In the genomic region with DNA sequence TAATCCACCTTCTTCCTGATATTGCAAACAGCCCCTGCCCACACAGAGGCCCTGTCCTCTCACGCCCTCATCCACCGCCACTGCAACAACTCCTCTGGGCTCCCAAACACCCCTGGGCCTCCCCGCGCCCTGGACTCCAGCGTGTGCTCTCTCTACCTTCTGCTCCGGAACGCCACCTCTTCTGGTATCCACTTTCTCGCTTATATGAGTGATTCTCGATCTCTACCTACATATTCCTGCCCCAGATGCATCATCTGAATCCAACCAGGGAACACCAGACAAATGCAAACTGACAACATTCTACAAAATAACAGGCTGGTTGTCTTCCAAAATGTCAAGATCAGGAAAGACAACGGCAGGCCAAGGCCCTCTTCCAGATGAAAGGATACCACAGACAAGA, we compare ENCODE assay signal across 28 cellular contexts.
"Had no signal": no experiment of that assay in that cellular context is flagged by ENCODE, and none has a peak within 500 bp of the region (broad histone marks: within the 10 kb centered on the region; RNA-seq: fewer than 3 reads in every experiment).

No MANE protein-coding gene starts in this region.

- FAIRE-seq: islet of Langerhans, kidney, pancreas had no signal

- H3K9me3 ChIP-seq: left ventricle myocardium inferior, pancreas, prostate gland, stomach, testis, thyroid gland, transverse colon, upper lobe of left lung, vagina had no signal

- H3K4me3 Mint-ChIP-seq: immature natural killer cell; mesothelial cell of epicardium; naive B cell; nephron; neural progenitor cell; stimulated activated memory B cell treated with anti-CD40 and anti-IgM and Interleukin-4, amounts not matched to agents 10 μg/mL and 1 μg/mL and 100 μg/mL, for 72 hours had no signal

- H3K27ac Mint-ChIP-seq: mesothelial cell of epicardium; nephron; neural progenitor cell; stimulated activated memory B cell treated with anti-CD40 and anti-IgM and Interleukin-4, amounts not matched to agents 10 μg/mL and 1 μg/mL and 100 μg/mL, for 72 hours had no signal

- H3K9ac ChIP-seq: neural progenitor cell had no signal

- H3K9me3 Mint-ChIP-seq: immature natural killer cell; mesothelial cell of epicardium; naive B cell; nephron; neural progenitor cell; stimulated activated memory B cell treated with anti-CD40 and anti-IgM and Interleukin-4, amounts not matched to agents 10 μg/mL and 1 μg/mL and 100 μg/mL, for 72 hours had no signal

- H3K36me3 ChIP-seq: neural progenitor cell, prostate gland had no signal

- H2AFZ ChIP-seq: neural progenitor cell had no signal

- H3K27ac ChIP-seq: left ventricle myocardium inferior, neural progenitor cell, pancreas, prostate gland, skin epidermis, stomach, testis, thyroid gland, transverse colon, upper lobe of left lung, vagina had no signal

- H3K4me1 ChIP-seq: pancreas, prostate gland, thyroid gland had no signal

- H3K4me2 ChIP-seq: neural progenitor cell had no signal

- H3K27me3 ChIP-seq: neural progenitor cell, pancreas, stomach, testis, thyroid gland, transverse colon, upper lobe of left lung, vagina had no signal

- H3K27me3 Mint-ChIP-seq: naive B cell; stimulated activated memory B cell treated with anti-CD40 and anti-IgM and Interleukin-4, amounts not matched to agents 10 μg/mL and 1 μg/mL and 100 μg/mL, for 72 hours had no signal

- ATAC-seq: pancreas; right cardiac atrium; sciatic nerve; stimulated activated memory B cell treated with anti-CD40 and anti-IgM and Interleukin-4, amounts not matched to agents 10 μg/mL and 1 μg/mL and 100 μg/mL, for 72 hours; stimulated activated naive CD8-positive, alpha-beta T cell treated with anti-CD3 and anti-CD28 coated beads, Interleukin-15, Interleukin-2, amounts not matched to agents 100 U/mL and 50 U/mL, for 24 hours had no signal

- H3K36me3 Mint-ChIP-seq: immature natural killer cell had no signal

- H3K4me3 ChIP-seq: left ventricle myocardium inferior, lung, neural progenitor cell, pancreas, prostate gland, skin epidermis, stomach, testis, thyroid gland, transverse colon, upper lobe of left lung, vagina had no signal

- DNase-seq: hypothalamus; immature natural killer cell; kidney; left ventricle myocardium inferior; mesendoderm; naive B cell; pancreas; retina; stimulated activated CD4-positive, alpha-beta T cell treated with anti-CD3 and anti-CD28 coated beads, Interleukin-12 subunit alpha, Interleukin-12 subunit beta, amount 100 ng/mL, for 4 hours; stimulated activated CD4-positive, alpha-beta T cell treated with anti-CD3 and anti-CD28 coated beads, Interleukin-15, amount 100 ng/mL, for 24 hours; stimulated activated CD4-positive, alpha-beta T cell treated with anti-CD3 and anti-CD28 coated beads, Interleukin-4, amount 100 ng/mL, for 24 hours; stimulated activated naive CD8-positive, alpha-beta T cell treated with anti-CD3 and anti-CD28 coated beads, Interleukin-15, Interleukin-2, amounts not matched to agents 100 U/mL and 50 U/mL, for 24 hours; stomach; testis; thyroid gland; transverse colon; upper lobe of left lung had no signal
